In genomic region chr20:64214952-64215351, GRCh38 we compare ENCODE assay signal across 19 cellular contexts. TPM values are rescaled to one million over a fixed set of nuclear protein-coding genes. Genes with fewer than 3 reads are reported as not detected.
"Had no signal": no experiment of that assay in that cellular context is flagged by ENCODE, and none has a peak within 500 bp of the region (broad histone marks: within the 10 kb centered on the region; RNA-seq: fewer than 3 reads in every experiment).

No MANE protein-coding gene starts in this region.

- H3K27me3 ChIP-seq: cardiac muscle cell, gastrocnemius medialis, heart right ventricle, sigmoid colon, upper lobe of left lung had no signal

- H3K9me3 ChIP-seq: gastrocnemius medialis, heart right ventricle, mucosa of descending colon, sigmoid colon, suprapubic skin, upper lobe of left lung had no signal

- DNase-seq: activated naive CD8-positive, alpha-beta T cell treated with anti-CD3 and anti-CD28 coated beads, Interleukin-2, amount 10 ng/mL, durations not matched to agents 7 days and 5 days; aorta; gastrocnemius medialis; heart right ventricle; mammary epithelial cell; mucosa of descending colon; natural killer cell; sigmoid colon; stimulated activated CD4-positive, alpha-beta T cell treated with anti-CD3 and anti-CD28 coated beads, Interleukin-12 subunit alpha, Interleukin-12 subunit beta, amount 100 ng/mL, for 4 hours; stimulated activated naive CD4-positive, alpha-beta T cell; upper lobe of left lung had no signal

- H3K36me3 ChIP-seq: cardiac muscle cell, gastrocnemius medialis, heart right ventricle, sigmoid colon, suprapubic skin, upper lobe of left lung had no signal

- ATAC-seq: gastrocnemius medialis, heart right ventricle, left lobe of liver, mucosa of descending colon, natural killer cell had no signal

- H3K27ac ChIP-seq: cardiac muscle cell, gastrocnemius medialis, heart right ventricle, sigmoid colon, suprapubic skin, upper lobe of left lung had no signal

- FAIRE-seq: islet of Langerhans had no signal

- H3K4me3 ChIP-seq: cardiac muscle cell, gastrocnemius medialis, heart right ventricle, mucosa of descending colon, sigmoid colon, suprapubic skin, upper lobe of left lung had no signal

RNA-seq across cellular contexts. Expression of gene MYT1, which starts 50.7 kb away (rescaled TPM):
- total RNA-seq: activated T-helper 2 cell treated with anti-CD3 and anti-CD28 coated beads, Interferon-gamma antibody, Interleukin-2, Interleukin-4, amounts not matched to agents 10 μg/mL and 5 μg/mL and 100 μg/mL, durations not matched to agents 14 hours and 24 hours and 36 hours; aorta; fibroblast of lung; gastrocnemius medialis; left lobe of liver; mammary epithelial cell; natural killer cell; osteoblast; pulmonary artery endothelial cell had no signal
- polyA plus RNA-seq: aorta, fibroblast of lung had no signal
